In the genomic region with DNA sequence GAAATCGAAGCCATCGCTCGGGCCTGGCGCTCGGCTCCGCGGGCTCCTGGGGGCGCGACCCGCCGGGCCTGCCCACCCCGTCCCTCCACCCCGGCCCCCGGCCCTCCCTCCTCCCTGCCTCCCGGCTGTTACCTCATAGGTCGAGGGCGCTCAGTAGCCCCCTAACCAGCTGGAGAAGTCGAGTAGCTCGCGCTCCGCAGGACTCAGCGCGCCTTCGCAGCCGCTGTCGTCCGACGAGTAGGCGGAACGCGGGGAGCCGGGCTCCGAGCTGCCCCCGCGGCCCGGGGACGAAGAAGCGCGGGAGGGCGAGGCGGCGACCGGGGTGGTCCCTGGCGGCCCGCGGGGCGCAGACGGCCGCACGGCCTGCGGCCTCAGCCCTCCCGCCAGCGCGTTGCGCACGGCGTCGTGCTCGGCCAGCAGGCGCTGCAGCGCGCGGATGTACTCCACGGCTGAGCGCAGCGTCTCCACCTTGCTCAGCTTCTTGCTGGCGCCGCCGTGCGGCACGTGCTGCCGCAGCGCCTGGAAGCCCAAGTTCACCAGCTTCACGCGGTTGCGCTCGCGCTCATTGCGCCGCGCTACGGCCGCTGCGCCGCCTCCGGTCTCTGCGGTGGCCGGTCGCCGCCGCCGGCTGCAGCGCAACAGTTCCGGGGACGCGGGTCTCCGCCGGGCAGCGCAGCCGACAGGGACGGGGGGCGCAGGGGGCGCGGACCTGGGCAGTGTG, we compare ENCODE assay signal across 1 cellular context.
TF ChIP-seq lines count a peak whose summit lies in the region.

No MANE protein-coding gene starts in this region.

TF ChIP-seq in WTC11, 78 proteins besides CTCF, POLR2A, EP300 and RAD21 (continued from another document and continues in another):
- TF ChIP-seq, protein P1, sequence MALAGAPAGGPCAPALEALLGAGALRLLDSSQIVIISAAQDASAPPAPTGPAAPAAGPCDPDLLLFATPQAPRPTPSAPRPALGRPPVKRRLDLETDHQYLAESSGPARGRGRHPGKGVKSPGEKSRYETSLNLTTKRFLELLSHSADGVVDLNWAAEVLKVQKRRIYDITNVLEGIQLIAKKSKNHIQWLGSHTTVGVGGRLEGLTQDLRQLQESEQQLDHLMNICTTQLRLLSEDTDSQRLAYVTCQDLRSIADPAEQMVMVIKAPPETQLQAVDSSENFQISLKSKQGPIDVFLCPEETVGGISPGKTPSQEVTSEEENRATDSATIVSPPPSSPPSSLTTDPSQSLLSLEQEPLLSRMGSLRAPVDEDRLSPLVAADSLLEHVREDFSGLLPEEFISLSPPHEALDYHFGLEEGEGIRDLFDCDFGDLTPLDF (CRISPR knock-in tag; IDR thresholded peaks at IDR 0.05), result peak; percentile 99
- TF ChIP-seq ATF1 (CRISPR knock-in tag; IDR thresholded peaks at IDR 0.05) (peak; percentile 96; the same call in 1 of the 2 replicates), JUN (CRISPR knock-in tag; IDR thresholded peaks at IDR 0.05) (peak; percentile 98), ZNF219 (CRISPR knock-in tag; IDR thresholded peaks at IDR 0.05; ENCODE audit: borderline replicate concordance) (peak; percentile 98), EMX1 (CRISPR knock-in tag; IDR thresholded peaks at IDR 0.05) (no peak), FOXJ3 (CRISPR knock-in tag; IDR thresholded peaks at IDR 0.05; ENCODE audit: borderline replicate concordance) (0 out of 2 replicates have a peak, but pooled peaks have one; percentile 63), NR1H2 (CRISPR knock-in tag; IDR thresholded peaks at IDR 0.05) (peak; percentile 88), TEAD4 (CRISPR knock-in tag; IDR thresholded peaks at IDR 0.05) (peak; percentile 98), NFYB (CRISPR knock-in tag; conservative IDR thresholded peaks at IDR 0.05; ENCODE audit: low read depth) (peak; percentile 65), GTF2I (CRISPR knock-in tag; conservative IDR thresholded peaks at IDR 0.05) (no peak), RORB (CRISPR knock-in tag; IDR thresholded peaks at IDR 0.05) (no peak), ZNF263 (CRISPR knock-in tag; IDR thresholded peaks at IDR 0.05; ENCODE audit: low read depth) (peak; percentile 84), TCF7 (CRISPR knock-in tag; IDR thresholded peaks at IDR 0.05; ENCODE audit: low read depth) (peak; percentile 99), JAZF1 (CRISPR knock-in tag; IDR thresholded peaks at IDR 0.05) (no peak), ETV6 (CRISPR knock-in tag; IDR thresholded peaks at IDR 0.05) (peak; percentile 100), ZNF138 (CRISPR knock-in tag; conservative IDR thresholded peaks at IDR 0.05) (peak; percentile 96), NR2C2 (CRISPR knock-in tag; IDR thresholded peaks at IDR 0.05) (peak; percentile 92), NFATC4 (CRISPR knock-in tag; IDR thresholded peaks at IDR 0.05) (no peak), PRRX2 (CRISPR knock-in tag; IDR thresholded peaks at IDR 0.05) (no peak), ZBTB21 (CRISPR knock-in tag; IDR thresholded peaks at IDR 0.05; ENCODE audit: borderline replicate concordance) (peak; percentile 97), HMGA2 (CRISPR knock-in tag; IDR thresholded peaks at IDR 0.05) (no peak), SMAD3 (CRISPR knock-in tag; IDR thresholded peaks at IDR 0.05; ENCODE audit: borderline replicate concordance) (peak; percentile 99), NFE2L1 (CRISPR knock-in tag; IDR thresholded peaks at IDR 0.05) (peak; percentile 99), ESRRA (CRISPR knock-in tag; IDR thresholded peaks at IDR 0.05; ENCODE audit: borderline replicate concordance) (peak; percentile 99), TEAD1 (CRISPR knock-in tag; IDR thresholded peaks at IDR 0.05) (peak; percentile 100), SMAD4 (CRISPR knock-in tag; IDR thresholded peaks at IDR 0.05) (peak; percentile 97), RELA (CRISPR knock-in tag; IDR thresholded peaks at IDR 0.05; ENCODE audit: borderline replicate concordance) (peak; percentile 99), CBFB (CRISPR knock-in tag; IDR thresholded peaks at IDR 0.05; ENCODE audit: low read depth) (peak; percentile 96)
- TF ChIP-seq, protein P2, sequence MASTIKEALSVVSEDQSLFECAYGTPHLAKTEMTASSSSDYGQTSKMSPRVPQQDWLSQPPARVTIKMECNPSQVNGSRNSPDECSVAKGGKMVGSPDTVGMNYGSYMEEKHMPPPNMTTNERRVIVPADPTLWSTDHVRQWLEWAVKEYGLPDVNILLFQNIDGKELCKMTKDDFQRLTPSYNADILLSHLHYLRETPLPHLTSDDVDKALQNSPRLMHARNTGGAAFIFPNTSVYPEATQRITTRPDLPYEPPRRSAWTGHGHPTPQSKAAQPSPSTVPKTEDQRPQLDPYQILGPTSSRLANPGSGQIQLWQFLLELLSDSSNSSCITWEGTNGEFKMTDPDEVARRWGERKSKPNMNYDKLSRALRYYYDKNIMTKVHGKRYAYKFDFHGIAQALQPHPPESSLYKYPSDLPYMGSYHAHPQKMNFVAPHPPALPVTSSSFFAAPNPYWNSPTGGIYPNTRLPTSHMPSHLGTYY (CRISPR knock-in tag; IDR thresholded peaks at IDR 0.05), result no peak
- TF ChIP-seq, protein P3, sequence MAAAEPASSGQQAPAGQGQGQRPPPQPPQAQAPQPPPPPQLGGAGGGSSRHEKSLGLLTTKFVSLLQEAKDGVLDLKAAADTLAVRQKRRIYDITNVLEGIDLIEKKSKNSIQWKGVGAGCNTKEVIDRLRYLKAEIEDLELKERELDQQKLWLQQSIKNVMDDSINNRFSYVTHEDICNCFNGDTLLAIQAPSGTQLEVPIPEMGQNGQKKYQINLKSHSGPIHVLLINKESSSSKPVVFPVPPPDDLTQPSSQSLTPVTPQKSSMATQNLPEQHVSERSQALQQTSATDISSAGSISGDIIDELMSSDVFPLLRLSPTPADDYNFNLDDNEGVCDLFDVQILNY (CRISPR knock-in tag; IDR thresholded peaks at IDR 0.05), result peak; percentile 99
- TF ChIP-seq, protein P4, sequence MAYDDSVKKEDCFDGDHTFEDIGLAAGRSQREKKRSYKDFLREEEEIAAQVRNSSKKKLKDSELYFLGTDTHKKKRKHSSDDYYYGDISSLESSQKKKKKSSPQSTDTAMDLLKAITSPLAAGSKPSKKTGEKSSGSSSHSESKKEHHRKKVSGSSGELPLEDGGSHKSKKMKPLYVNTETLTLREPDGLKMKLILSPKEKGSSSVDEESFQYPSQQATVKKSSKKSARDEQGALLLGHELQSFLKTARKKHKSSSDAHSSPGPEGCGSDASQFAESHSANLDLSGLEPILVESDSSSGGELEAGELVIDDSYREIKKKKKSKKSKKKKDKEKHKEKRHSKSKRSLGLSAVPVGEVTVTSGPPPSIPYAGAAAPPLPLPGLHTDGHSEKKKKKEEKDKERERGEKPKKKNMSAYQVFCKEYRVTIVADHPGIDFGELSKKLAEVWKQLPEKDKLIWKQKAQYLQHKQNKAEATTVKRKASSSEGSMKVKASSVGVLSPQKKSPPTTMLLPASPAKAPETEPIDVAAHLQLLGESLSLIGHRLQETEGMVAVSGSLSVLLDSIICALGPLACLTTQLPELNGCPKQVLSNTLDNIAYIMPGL (CRISPR knock-in tag; IDR thresholded peaks at IDR 0.05), result peak; percentile 66; the same call in 1 of the 2 replicates
- TF ChIP-seq, protein P5, sequence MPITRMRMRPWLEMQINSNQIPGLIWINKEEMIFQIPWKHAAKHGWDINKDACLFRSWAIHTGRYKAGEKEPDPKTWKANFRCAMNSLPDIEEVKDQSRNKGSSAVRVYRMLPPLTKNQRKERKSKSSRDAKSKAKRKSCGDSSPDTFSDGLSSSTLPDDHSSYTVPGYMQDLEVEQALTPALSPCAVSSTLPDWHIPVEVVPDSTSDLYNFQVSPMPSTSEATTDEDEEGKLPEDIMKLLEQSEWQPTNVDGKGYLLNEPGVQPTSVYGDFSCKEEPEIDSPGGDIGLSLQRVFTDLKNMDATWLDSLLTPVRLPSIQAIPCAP (CRISPR knock-in tag; IDR thresholded peaks at IDR 0.05), result peak; percentile 99
- TF ChIP-seq, protein P6, sequence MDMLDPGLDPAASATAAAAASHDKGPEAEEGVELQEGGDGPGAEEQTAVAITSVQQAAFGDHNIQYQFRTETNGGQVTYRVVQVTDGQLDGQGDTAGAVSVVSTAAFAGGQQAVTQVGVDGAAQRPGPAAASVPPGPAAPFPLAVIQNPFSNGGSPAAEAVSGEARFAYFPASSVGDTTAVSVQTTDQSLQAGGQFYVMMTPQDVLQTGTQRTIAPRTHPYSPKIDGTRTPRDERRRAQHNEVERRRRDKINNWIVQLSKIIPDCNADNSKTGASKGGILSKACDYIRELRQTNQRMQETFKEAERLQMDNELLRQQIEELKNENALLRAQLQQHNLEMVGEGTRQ (CRISPR knock-in tag; IDR thresholded peaks at IDR 0.05), result peak; percentile 83
- TF ChIP-seq, protein P7, sequence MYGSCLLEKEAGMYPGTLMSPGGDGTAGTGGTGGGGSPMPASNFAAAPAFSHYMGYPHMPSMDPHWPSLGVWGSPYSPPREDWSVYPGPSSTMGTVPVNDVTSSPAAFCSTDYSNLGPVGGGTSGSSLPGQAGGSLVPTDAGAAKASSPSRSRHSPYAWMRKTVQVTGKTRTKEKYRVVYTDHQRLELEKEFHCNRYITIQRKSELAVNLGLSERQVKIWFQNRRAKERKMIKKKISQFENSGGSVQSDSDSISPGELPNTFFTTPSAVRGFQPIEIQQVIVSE (CRISPR knock-in tag; IDR thresholded peaks at IDR 0.05; ENCODE audit: borderline replicate concordance), result no peak
- TF ChIP-seq, protein P8, sequence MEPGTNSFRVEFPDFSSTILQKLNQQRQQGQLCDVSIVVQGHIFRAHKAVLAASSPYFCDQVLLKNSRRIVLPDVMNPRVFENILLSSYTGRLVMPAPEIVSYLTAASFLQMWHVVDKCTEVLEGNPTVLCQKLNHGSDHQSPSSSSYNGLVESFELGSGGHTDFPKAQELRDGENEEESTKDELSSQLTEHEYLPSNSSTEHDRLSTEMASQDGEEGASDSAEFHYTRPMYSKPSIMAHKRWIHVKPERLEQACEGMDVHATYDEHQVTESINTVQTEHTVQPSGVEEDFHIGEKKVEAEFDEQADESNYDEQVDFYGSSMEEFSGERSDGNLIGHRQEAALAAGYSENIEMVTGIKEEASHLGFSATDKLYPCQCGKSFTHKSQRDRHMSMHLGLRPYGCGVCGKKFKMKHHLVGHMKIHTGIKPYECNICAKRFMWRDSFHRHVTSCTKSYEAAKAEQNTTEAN (CRISPR knock-in tag; IDR thresholded peaks at IDR 0.05), result peak; percentile 98
- TF ChIP-seq, protein P9, sequence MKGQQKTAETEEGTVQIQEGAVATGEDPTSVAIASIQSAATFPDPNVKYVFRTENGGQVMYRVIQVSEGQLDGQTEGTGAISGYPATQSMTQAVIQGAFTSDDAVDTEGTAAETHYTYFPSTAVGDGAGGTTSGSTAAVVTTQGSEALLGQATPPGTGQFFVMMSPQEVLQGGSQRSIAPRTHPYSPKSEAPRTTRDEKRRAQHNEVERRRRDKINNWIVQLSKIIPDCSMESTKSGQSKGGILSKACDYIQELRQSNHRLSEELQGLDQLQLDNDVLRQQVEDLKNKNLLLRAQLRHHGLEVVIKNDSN (CRISPR knock-in tag; IDR thresholded peaks at IDR 0.05), result peak; percentile 88
- TF ChIP-seq, protein P10, sequence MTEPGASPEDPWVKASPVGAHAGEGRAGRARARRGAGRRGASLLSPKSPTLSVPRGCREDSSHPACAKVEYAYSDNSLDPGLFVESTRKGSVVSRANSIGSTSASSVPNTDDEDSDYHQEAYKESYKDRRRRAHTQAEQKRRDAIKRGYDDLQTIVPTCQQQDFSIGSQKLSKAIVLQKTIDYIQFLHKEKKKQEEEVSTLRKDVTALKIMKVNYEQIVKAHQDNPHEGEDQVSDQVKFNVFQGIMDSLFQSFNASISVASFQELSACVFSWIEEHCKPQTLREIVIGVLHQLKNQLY (CRISPR knock-in tag; IDR thresholded peaks at IDR 0.05), result peak; percentile 89; the same call in 1 of the 2 replicates
- TF ChIP-seq, protein P11, sequence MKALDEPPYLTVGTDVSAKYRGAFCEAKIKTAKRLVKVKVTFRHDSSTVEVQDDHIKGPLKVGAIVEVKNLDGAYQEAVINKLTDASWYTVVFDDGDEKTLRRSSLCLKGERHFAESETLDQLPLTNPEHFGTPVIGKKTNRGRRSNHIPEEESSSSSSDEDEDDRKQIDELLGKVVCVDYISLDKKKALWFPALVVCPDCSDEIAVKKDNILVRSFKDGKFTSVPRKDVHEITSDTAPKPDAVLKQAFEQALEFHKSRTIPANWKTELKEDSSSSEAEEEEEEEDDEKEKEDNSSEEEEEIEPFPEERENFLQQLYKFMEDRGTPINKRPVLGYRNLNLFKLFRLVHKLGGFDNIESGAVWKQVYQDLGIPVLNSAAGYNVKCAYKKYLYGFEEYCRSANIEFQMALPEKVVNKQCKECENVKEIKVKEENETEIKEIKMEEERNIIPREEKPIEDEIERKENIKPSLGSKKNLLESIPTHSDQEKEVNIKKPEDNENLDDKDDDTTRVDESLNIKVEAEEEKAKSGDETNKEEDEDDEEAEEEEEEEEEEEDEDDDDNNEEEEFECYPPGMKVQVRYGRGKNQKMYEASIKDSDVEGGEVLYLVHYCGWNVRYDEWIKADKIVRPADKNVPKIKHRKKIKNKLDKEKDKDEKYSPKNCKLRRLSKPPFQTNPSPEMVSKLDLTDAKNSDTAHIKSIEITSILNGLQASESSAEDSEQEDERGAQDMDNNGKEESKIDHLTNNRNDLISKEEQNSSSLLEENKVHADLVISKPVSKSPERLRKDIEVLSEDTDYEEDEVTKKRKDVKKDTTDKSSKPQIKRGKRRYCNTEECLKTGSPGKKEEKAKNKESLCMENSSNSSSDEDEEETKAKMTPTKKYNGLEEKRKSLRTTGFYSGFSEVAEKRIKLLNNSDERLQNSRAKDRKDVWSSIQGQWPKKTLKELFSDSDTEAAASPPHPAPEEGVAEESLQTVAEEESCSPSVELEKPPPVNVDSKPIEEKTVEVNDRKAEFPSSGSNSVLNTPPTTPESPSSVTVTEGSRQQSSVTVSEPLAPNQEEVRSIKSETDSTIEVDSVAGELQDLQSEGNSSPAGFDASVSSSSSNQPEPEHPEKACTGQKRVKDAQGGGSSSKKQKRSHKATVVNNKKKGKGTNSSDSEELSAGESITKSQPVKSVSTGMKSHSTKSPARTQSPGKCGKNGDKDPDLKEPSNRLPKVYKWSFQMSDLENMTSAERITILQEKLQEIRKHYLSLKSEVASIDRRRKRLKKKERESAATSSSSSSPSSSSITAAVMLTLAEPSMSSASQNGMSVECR (CRISPR knock-in tag; IDR thresholded peaks at IDR 0.05; ENCODE audit: borderline replicate concordance), result peak; percentile 99
- TF ChIP-seq, protein P12, sequence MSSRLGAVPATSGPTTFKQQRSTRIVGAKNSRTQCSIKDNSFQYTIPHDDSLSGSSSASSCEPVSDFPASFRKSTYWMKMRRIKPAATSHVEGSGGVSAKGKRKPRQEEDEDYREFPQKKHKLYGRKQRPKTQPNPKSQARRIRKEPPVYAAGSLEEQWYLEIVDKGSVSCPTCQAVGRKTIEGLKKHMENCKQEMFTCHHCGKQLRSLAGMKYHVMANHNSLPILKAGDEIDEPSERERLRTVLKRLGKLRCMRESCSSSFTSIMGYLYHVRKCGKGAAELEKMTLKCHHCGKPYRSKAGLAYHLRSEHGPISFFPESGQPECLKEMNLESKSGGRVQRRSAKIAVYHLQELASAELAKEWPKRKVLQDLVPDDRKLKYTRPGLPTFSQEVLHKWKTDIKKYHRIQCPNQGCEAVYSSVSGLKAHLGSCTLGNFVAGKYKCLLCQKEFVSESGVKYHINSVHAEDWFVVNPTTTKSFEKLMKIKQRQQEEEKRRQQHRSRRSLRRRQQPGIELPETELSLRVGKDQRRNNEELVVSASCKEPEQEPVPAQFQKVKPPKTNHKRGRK (CRISPR knock-in tag; IDR thresholded peaks at IDR 0.05; ENCODE audit: borderline replicate concordance), result no peak
- TF ChIP-seq, protein P13, sequence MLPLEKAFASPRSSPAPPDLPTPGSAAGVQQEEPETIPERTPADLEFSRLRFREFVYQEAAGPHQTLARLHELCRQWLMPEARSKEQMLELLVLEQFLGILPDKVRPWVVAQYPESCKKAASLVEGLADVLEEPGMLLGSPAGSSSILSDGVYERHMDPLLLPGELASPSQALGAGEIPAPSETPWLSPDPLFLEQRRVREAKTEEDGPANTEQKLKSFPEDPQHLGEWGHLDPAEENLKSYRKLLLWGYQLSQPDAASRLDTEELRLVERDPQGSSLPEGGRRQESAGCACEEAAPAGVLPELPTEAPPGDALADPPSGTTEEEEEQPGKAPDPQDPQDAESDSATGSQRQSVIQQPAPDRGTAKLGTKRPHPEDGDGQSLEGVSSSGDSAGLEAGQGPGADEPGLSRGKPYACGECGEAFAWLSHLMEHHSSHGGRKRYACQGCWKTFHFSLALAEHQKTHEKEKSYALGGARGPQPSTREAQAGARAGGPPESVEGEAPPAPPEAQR (CRISPR knock-in tag; IDR thresholded peaks at IDR 0.05), result no peak
